1 cellular context compared by ENCODE assay signal in the genomic region with DNA sequence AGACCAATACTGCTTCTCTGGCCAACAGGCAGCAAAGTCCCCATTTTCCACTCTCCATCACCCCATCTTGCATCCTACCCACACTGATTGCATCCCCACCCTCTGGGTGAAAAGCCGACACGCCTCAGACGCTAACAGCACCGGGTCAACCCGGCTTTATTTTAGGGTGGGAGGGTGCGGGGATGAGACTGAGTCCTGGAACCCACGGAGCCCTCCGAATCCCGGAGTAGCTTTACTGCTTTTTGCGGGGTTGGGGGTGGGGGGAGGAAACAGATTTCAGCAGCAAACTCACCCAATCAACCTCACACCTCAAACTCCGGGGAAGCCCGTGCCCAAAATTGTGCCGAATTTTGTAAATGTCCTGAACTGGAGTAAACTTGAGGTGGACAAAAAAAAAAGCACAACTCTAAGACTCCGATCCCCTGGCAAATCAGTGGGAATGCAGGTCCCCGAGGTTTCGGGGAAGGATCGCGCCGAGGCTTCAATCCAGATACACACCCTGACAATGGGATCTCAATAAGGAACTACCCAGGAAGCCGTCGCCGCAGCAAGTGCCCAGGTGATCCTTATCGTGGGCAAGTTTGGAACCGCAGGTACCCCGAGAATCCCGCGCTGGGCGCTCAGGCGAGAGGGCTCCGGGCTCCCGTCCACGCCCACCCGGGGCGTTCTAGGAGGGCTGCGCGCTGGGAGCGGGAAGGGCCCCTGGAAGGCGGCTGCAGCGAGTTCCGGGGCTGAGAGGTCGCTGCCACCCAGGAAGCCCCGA.
TF ChIP-seq lines count a peak whose summit lies in the region.

No MANE protein-coding gene starts in this region.

TF ChIP-seq in HEK293, 187 proteins besides CTCF, POLR2A, EP300 and RAD21 (continued from another document):
- TF ChIP-seq ZNF610 (tag by site-specific recombination; IDR thresholded peaks at IDR 0.05; ENCODE audit: borderline replicate concordance) (no peak), ZBTB20 (tag by site-specific recombination; IDR thresholded peaks at IDR 0.05) (peak; percentile 95), ZIC2 (tag by site-specific recombination; IDR thresholded peaks at IDR 0.05) (peak; percentile 91), GLIS2 (tag by site-specific recombination; IDR thresholded peaks at IDR 0.05) (peak; percentile 88), ZNF335 (tag by site-specific recombination; conservative IDR thresholded peaks at IDR 0.05) (peak; percentile 10; the same call in 1 of the 2 replicates)
- TF ChIP-seq, protein P1, sequence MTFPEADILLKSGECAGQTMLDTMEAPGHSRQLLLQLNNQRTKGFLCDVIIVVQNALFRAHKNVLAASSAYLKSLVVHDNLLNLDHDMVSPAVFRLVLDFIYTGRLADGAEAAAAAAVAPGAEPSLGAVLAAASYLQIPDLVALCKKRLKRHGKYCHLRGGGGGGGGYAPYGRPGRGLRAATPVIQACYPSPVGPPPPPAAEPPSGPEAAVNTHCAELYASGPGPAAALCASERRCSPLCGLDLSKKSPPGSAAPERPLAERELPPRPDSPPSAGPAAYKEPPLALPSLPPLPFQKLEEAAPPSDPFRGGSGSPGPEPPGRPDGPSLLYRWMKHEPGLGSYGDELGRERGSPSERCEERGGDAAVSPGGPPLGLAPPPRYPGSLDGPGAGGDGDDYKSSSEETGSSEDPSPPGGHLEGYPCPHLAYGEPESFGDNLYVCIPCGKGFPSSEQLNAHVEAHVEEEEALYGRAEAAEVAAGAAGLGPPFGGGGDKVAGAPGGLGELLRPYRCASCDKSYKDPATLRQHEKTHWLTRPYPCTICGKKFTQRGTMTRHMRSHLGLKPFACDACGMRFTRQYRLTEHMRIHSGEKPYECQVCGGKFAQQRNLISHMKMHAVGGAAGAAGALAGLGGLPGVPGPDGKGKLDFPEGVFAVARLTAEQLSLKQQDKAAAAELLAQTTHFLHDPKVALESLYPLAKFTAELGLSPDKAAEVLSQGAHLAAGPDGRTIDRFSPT (tag by site-specific recombination; IDR thresholded peaks at IDR 0.05) = no peak
